Comparison of ENCODE assay signal across 25 cellular contexts in the genomic region with DNA sequence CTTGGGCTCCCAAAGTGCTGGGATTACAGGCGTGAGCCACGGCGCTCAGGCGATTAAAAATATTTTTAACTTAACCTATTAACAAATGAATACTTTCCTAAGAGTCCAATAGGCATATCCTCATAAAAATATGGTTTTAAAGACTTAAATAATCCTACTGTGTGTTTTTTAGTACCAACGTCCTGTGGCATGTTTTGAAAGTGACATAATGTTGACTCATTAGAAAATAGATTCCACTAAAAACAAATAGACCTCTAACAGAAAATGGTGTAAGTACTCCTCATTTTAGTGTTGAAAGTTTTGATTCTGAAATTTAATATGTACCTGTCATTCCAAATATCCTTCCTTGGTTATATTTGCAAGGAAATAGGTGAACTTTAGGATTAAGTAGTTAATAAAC. TPM values are rescaled to one million over a fixed set of nuclear protein-coding genes. Genes with fewer than 3 reads are reported as not detected.
"Had no signal": no experiment of that assay in that cellular context is flagged by ENCODE, and none has a peak within 500 bp of the region (broad histone marks: within the 10 kb centered on the region; RNA-seq: fewer than 3 reads in every experiment).

No MANE protein-coding gene starts in this region.

- DNase-seq: activated CD4-positive, alpha-beta memory T cell treated with anti-CD3 and anti-CD28 coated beads, Interleukin-2, amount 10 ng/mL, durations not matched to agents 7 days and 5 days; activated CD4-positive, alpha-beta T cell treated with anti-CD3 and anti-CD28 coated beads, Interleukin-2, amount 10 ng/mL, durations not matched to agents 24 days and 14 days; activated effector memory CD4-positive, alpha-beta T cell treated with Interleukin-2 at 50 U/mL for 16 hours; activated naive CD4-positive, alpha-beta T cell treated with anti-CD3 and anti-CD28 coated beads for 36 hours; activated naive CD8-positive, alpha-beta T cell treated with anti-CD3 and anti-CD28 coated beads, Interleukin-2, amount 10 ng/mL, durations not matched to agents 7 days and 5 days; activated T-cell treated with anti-CD3 and anti-CD28 coated beads, Interleukin-2, amount 50 U/mL, for 72 hours; amniotic stem cell; caudate nucleus; dermis blood vessel endothelial cell; effector memory CD4-positive, alpha-beta T cell; head of caudate nucleus; hypothalamus; left ventricle myocardium inferior; naive thymus-derived CD8-positive, alpha-beta T cell; stimulated activated CD4-positive, alpha-beta T cell treated with anti-CD3 and anti-CD28 coated beads, Interleukin-1b, Interleukin-23, amount 100 ng/mL, for 48 hours; trophoblast cell had no signal

- H3K27me3 ChIP-seq: esophagus muscularis mucosa, gastroesophageal sphincter, neural progenitor cell, vagina had no signal

- ATAC-seq: activated CD4-positive, CD25-positive, alpha-beta regulatory T cell treated with anti-CD3 and anti-CD28 coated beads, Interleukin-2, amount 50 U/mL, for 24 hours; activated T-cell treated with anti-CD3 and anti-CD28 coated beads, Interleukin-2, amount 50 U/mL, for 72 hours; gastroesophageal sphincter; naive thymus-derived CD8-positive, alpha-beta T cell; stimulated activated memory B cell treated with anti-CD40 and anti-IgM and Interleukin-4, amounts not matched to agents 10 μg/mL and 1 μg/mL and 100 μg/mL, for 72 hours had no signal

- H3K36me3 ChIP-seq: esophagus muscularis mucosa, gastroesophageal sphincter, left ventricle myocardium inferior, neural progenitor cell, prostate gland, vagina had no signal

- H3K4me3 ChIP-seq: esophagus muscularis mucosa, gastroesophageal sphincter, left ventricle myocardium inferior, neural progenitor cell, prostate gland, vagina had no signal

- H3K4me2 ChIP-seq: neural progenitor cell had no signal

- H2AFZ ChIP-seq: neural progenitor cell had no signal

- H3K27ac ChIP-seq: esophagus muscularis mucosa, gastroesophageal sphincter, left ventricle myocardium inferior, neural progenitor cell, prostate gland, vagina, VCaP had no signal

- H3K4me1 ChIP-seq: esophagus muscularis mucosa, gastroesophageal sphincter, left ventricle myocardium inferior, neural progenitor cell, prostate gland, vagina had no signal

- H3K9ac ChIP-seq: neural progenitor cell had no signal

- H3K9me3 ChIP-seq: esophagus muscularis mucosa, gastroesophageal sphincter, left ventricle myocardium inferior, prostate gland, vagina had no signal

RNA-seq across cellular contexts. Expression of a gene that starts 11.9 kb away (rescaled TPM):
- total RNA-seq: activated CD4-positive, alpha-beta memory T cell treated with anti-CD3 and anti-CD28 coated beads, Interleukin-2, amount 10 ng/mL, durations not matched to agents 7 days and 5 days; activated CD4-positive, alpha-beta T cell treated with anti-CD3 and anti-CD28 coated beads, Interleukin-2, amount 10 ng/mL, durations not matched to agents 24 days and 14 days; activated naive CD4-positive, alpha-beta T cell treated with anti-CD3 and anti-CD28 coated beads for 36 hours; activated naive CD8-positive, alpha-beta T cell treated with anti-CD3 and anti-CD28 coated beads, Interleukin-2, amount 10 ng/mL, durations not matched to agents 7 days and 5 days; activated T-cell treated with anti-CD3 and anti-CD28 coated beads, Interleukin-2, amount 50 U/mL, for 72 hours; lung microvascular endothelial cell; naive thymus-derived CD8-positive, alpha-beta T cell had no signal
- polyA plus RNA-seq: naive thymus-derived CD8-positive, alpha-beta T cell had no signal

RNA-seq across cellular contexts. Expression of a gene that starts 59.4 kb away (rescaled TPM):
- total RNA-seq: activated CD4-positive, alpha-beta memory T cell treated with anti-CD3 and anti-CD28 coated beads, Interleukin-2, amount 10 ng/mL, durations not matched to agents 7 days and 5 days; activated CD4-positive, alpha-beta T cell treated with anti-CD3 and anti-CD28 coated beads, Interleukin-2, amount 10 ng/mL, durations not matched to agents 24 days and 14 days; activated naive CD4-positive, alpha-beta T cell treated with anti-CD3 and anti-CD28 coated beads for 36 hours; activated naive CD8-positive, alpha-beta T cell treated with anti-CD3 and anti-CD28 coated beads, Interleukin-2, amount 10 ng/mL, durations not matched to agents 7 days and 5 days; activated T-cell treated with anti-CD3 and anti-CD28 coated beads, Interleukin-2, amount 50 U/mL, for 72 hours; naive thymus-derived CD8-positive, alpha-beta T cell had no signal
- polyA plus RNA-seq: naive thymus-derived CD8-positive, alpha-beta T cell had no signal
